ENCODE assay signal across 23 cellular contexts in genomic region chr2:168091986-168092385, GRCh38.
"Had no signal": no experiment of that assay in that cellular context is flagged by ENCODE, and none has a peak within 500 bp of the region (broad histone marks: within the 10 kb centered on the region; RNA-seq: fewer than 3 reads in every experiment).

No MANE protein-coding gene starts in this region.

- H3K27me3 ChIP-seq: ovary, right atrium auricular region, right lobe of liver, tibial nerve, uterus had no signal

- H3K4me1 ChIP-seq: right atrium auricular region, right lobe of liver, uterus had no signal

- H3K27me3 Mint-ChIP-seq: naive thymus-derived CD4-positive, alpha-beta T cell; natural killer cell treated with Interleukin-12 subunit alpha and Interleukin-12 subunit beta and Interleukin-15 and Interleukin-18, amount 100 ng/mL, for 72 hours; progenitor cell of endocrine pancreas; stimulated activated memory B cell treated with anti-CD40 and anti-IgM and Interleukin-4, amounts not matched to agents 10 μg/mL and 1 μg/mL and 100 μg/mL, for 72 hours; stimulated activated naive CD8-positive, alpha-beta T cell treated with anti-CD3 and anti-CD28 coated beads, Interleukin-15, amount 100 ng/mL, for 72 hours; type B pancreatic cell had no signal

- DNase-seq: hypothalamus; islet precursor cell; left ventricle myocardium inferior; naive thymus-derived CD4-positive, alpha-beta T cell; ovary; right lobe of liver; stimulated activated CD4-positive, alpha-beta T cell treated with anti-CD3 and anti-CD28 coated beads, Interleukin-1b, Interleukin-23, amount 100 ng/mL, for 48 hours; stimulated activated CD4-positive, alpha-beta T cell treated with anti-CD3 and anti-CD28 coated beads, Interleukin-2, amount 100 ng/mL, for 48 hours; stimulated activated CD4-positive, alpha-beta T cell treated with anti-CD3 and anti-CD28 coated beads, Interleukin-4, amount 100 ng/mL, for 4 hours; stimulated activated CD8-positive, alpha-beta memory T cell treated with anti-CD3 and anti-CD28 coated beads, Interleukin-4, amount 100 ng/mL, for 48 hours; stimulated activated naive CD4-positive, alpha-beta T cell treated with Interleukin-2 at 50 U/mL for 16 hours; stimulated activated naive CD8-positive, alpha-beta T cell treated with anti-CD3 and anti-CD28 coated beads, Interleukin-15, amount 100 ng/mL, for 72 hours; substantia nigra; uterus had no signal

- H3K27ac ChIP-seq: left ventricle myocardium inferior, ovary, right atrium auricular region, right lobe of liver, tibial nerve, uterus had no signal

- H3K36me3 Mint-ChIP-seq: natural killer cell treated with Interleukin-12 subunit alpha and Interleukin-12 subunit beta and Interleukin-15 and Interleukin-18, amount 100 ng/mL, for 72 hours had no signal

- H3K27ac Mint-ChIP-seq: mesothelial cell of epicardium; natural killer cell treated with Interleukin-12 subunit alpha and Interleukin-12 subunit beta and Interleukin-15 and Interleukin-18, amount 100 ng/mL, for 72 hours; progenitor cell of endocrine pancreas; stimulated activated memory B cell treated with anti-CD40 and anti-IgM and Interleukin-4, amounts not matched to agents 10 μg/mL and 1 μg/mL and 100 μg/mL, for 72 hours; stimulated activated naive CD8-positive, alpha-beta T cell treated with anti-CD3 and anti-CD28 coated beads, Interleukin-15, amount 100 ng/mL, for 72 hours; type B pancreatic cell had no signal

- H3K36me3 ChIP-seq: left ventricle myocardium inferior, ovary, right atrium auricular region, right lobe of liver, tibial nerve, uterus had no signal

- H3K4me3 Mint-ChIP-seq: mesothelial cell of epicardium; naive thymus-derived CD4-positive, alpha-beta T cell; natural killer cell treated with Interleukin-12 subunit alpha and Interleukin-12 subunit beta and Interleukin-15 and Interleukin-18, amount 100 ng/mL, for 72 hours; stimulated activated memory B cell treated with anti-CD40 and anti-IgM and Interleukin-4, amounts not matched to agents 10 μg/mL and 1 μg/mL and 100 μg/mL, for 72 hours; stimulated activated naive CD8-positive, alpha-beta T cell treated with anti-CD3 and anti-CD28 coated beads, Interleukin-15, amount 100 ng/mL, for 72 hours; type B pancreatic cell had no signal

- H3K4me3 ChIP-seq: left ventricle myocardium inferior, lung, ovary, right atrium auricular region, right lobe of liver, smooth muscle cell, tibial nerve, uterus had no signal

- ATAC-seq: naive thymus-derived CD4-positive, alpha-beta T cell; natural killer cell treated with Interleukin-12 subunit alpha and Interleukin-12 subunit beta and Interleukin-15 and Interleukin-18, amount 100 ng/mL, for 72 hours; right lobe of liver; stimulated activated memory B cell treated with anti-CD40 and anti-IgM and Interleukin-4, amounts not matched to agents 10 μg/mL and 1 μg/mL and 100 μg/mL, for 72 hours; stimulated activated naive CD8-positive, alpha-beta T cell treated with anti-CD3 and anti-CD28 coated beads, Interleukin-15, amount 100 ng/mL, for 72 hours had no signal

- H3K9me3 ChIP-seq: left ventricle myocardium inferior, ovary, right atrium auricular region, right lobe of liver, tibial nerve, uterus had no signal

- H3K9me3 Mint-ChIP-seq: natural killer cell treated with Interleukin-12 subunit alpha and Interleukin-12 subunit beta and Interleukin-15 and Interleukin-18, amount 100 ng/mL, for 72 hours; stimulated activated memory B cell treated with anti-CD40 and anti-IgM and Interleukin-4, amounts not matched to agents 10 μg/mL and 1 μg/mL and 100 μg/mL, for 72 hours; stimulated activated naive CD8-positive, alpha-beta T cell treated with anti-CD3 and anti-CD28 coated beads, Interleukin-15, amount 100 ng/mL, for 72 hours; type B pancreatic cell had no signal

- H3K4me1 Mint-ChIP-seq: mesothelial cell of epicardium had no signal
